14 cellular contexts compared by ENCODE assay signal in genomic region chr15:60572462-60573214, GRCh38.
A peak's percentile ranks its signal among the peaks of the same experiment; 100 is the strongest.
DNase-seq lines count a peak whose midpoint lies in the region; ATAC-seq and TF ChIP-seq lines count a peak whose summit lies in the region.
"Had no signal": no experiment of that assay in that cellular context is flagged by ENCODE, and none has a peak within 500 bp of the region (broad histone marks: within the 10 kb centered on the region; RNA-seq: fewer than 3 reads in every experiment).

No MANE protein-coding gene starts in this region.

- ATAC-seq in CD8-positive, alpha-beta T cell = no peak
- ATAC-seq in central memory CD8-positive, alpha-beta T cell (replicated peaks; ENCODE audit: extremely low read depth, poor library complexity, severe bottlenecking) = no peak
- ATAC-seq: left ventricle myocardium superior had no signal

- TF ChIP-seq CTCF in CD8-positive, alpha-beta T cell (IDR thresholded peaks at IDR 0.05) = no peak

- DNase-seq in CD8-positive, alpha-beta T cell = no peak
- DNase-seq in DMS79 treated with DMSO at 0.1 percent for 48 hours (lab: John Stamatoyannopoulos, UW) (peak; percentile 75), NCI-H510A (lab: John Stamatoyannopoulos, UW) (peak; percentile 27), NCI-H1436 treated with DMSO at 0.1 percent for 48 hours (lab: John Stamatoyannopoulos, UW) (no peak), DMS 273 treated with DMSO at 0.1 percent for 48 hours (lab: John Stamatoyannopoulos, UW) (no peak)
- DNase-seq in central memory CD8-positive, alpha-beta T cell (ENCODE audit: low spot score in 2 of 2) = no peak
- DNase-seq in stimulated activated CD4-positive, alpha-beta T cell treated with anti-CD3 and anti-CD28 coated beads, Interleukin-4, amount 100 ng/mL, for 1 hour = no peak
- DNase-seq: left ventricle myocardium superior, OCI-M1, retina had no signal

- CTCF ChIA-PET in CD8-positive, alpha-beta T cell (lab: Charles Lee) = interaction anchor here (0.7 to 3.6 kb wide), 8 partner anchors 12 to 344 kb away, joined by 3 to 20 read pairs (median 4); no protein-coding TSS in a partner anchor

- H3K27ac ChIP-seq in CD8-positive, alpha-beta T cell (ENCODE audit: low read depth, low read length) = no peak overlapping the region
- H3K27ac ChIP-seq: BLaER1, SK-N-MC, VCaP had no signal

- H3K27me3 Mint-ChIP-seq in CD8-positive, alpha-beta T cell (ENCODE audit: low read depth) = no peaks in the 10 kb centered on the region
- H3K27me3 Mint-ChIP-seq in central memory CD8-positive, alpha-beta T cell = no peaks in the 10 kb centered on the region

- H3K4me1 ChIP-seq in CD8-positive, alpha-beta T cell (ENCODE audit: insufficient read depth, low read length) = peaks cover 97% of the 10 kb centered on the region

- H3K27ac Mint-ChIP-seq in CD8-positive, alpha-beta T cell = peak overlapping the region; percentile 97
- peak overlapping the region; percentile 39 for H3K27ac Mint-ChIP-seq in central memory CD8-positive, alpha-beta T cell (ENCODE audit: low read depth)
- H3K27ac Mint-ChIP-seq: type B pancreatic cell had no signal

- intact Hi-C loops in CD8-positive, alpha-beta T cell (cut with DNase I, micrococcal nuclease) = no loop called here

- POLR2A ChIA-PET in CD8-positive, alpha-beta T cell (lab: Charles Lee) = interaction anchor here (1.1 to 4.0 kb wide), 6 partner anchors 9 to 22 kb away, joined by 3 to 23 read pairs (median 6); no protein-coding TSS in a partner anchor

- no peaks in the 10 kb centered on the region for H3K9me3 ChIP-seq in CD8-positive, alpha-beta T cell (ENCODE audit: low read length)
- H3K9me3 ChIP-seq: BLaER1 had no signal

- peaks cover 94% of the 10 kb centered on the region for H3K4me1 Mint-ChIP-seq in CD8-positive, alpha-beta T cell (ENCODE audit: low read depth)
- peaks cover 94% of the 10 kb centered on the region for H3K4me1 Mint-ChIP-seq in central memory CD8-positive, alpha-beta T cell

- H3K27me3 ChIP-seq in CD8-positive, alpha-beta T cell (ENCODE audit: insufficient read depth, low read length) = no peaks in the 10 kb centered on the region
- H3K27me3 ChIP-seq: BLaER1 had no signal

- H3K4me3 Mint-ChIP-seq in CD8-positive, alpha-beta T cell = peak overlapping the region; percentile 79
- peak overlapping the region; percentile 24 for H3K4me3 Mint-ChIP-seq in central memory CD8-positive, alpha-beta T cell
- H3K4me3 Mint-ChIP-seq: type B pancreatic cell had no signal

- peaks cover 40% of the 10 kb centered on the region for H3K36me3 Mint-ChIP-seq in CD8-positive, alpha-beta T cell
- peaks cover 37% of the 10 kb centered on the region for H3K36me3 Mint-ChIP-seq in central memory CD8-positive, alpha-beta T cell (ENCODE audit: insufficient read depth)
- H3K36me3 Mint-ChIP-seq: type B pancreatic cell had no signal

- H3K36me3 ChIP-seq in CD8-positive, alpha-beta T cell (ENCODE audit: insufficient read depth, low read length) = no peaks in the 10 kb centered on the region
- H3K36me3 ChIP-seq: BLaER1 had no signal

- H3K4me3 ChIP-seq in CD8-positive, alpha-beta T cell (ENCODE audit: low read depth, low read length) = no peak overlapping the region
- H3K4me3 ChIP-seq: BLaER1, SK-N-MC had no signal

- H3K9me3 Mint-ChIP-seq in CD8-positive, alpha-beta T cell = no peaks in the 10 kb centered on the region
- H3K9me3 Mint-ChIP-seq in central memory CD8-positive, alpha-beta T cell = no peaks in the 10 kb centered on the region
- H3K9me3 Mint-ChIP-seq: type B pancreatic cell had no signal

Comparison
In these comparisons a context has a peak if more than half of its experiments do, and no peak if none do; other contexts are left out.
1. DNase-seq: peak in DMS79 treated with DMSO at 0.1 percent for 48 hours (single experiment) and NCI-H510A (single experiment); none in CD8-positive, alpha-beta T cell (0 of 7), central memory CD8-positive, alpha-beta T cell (0 of 2), stimulated activated CD4-positive, alpha-beta T cell treated with anti-CD3 and anti-CD28 coated beads, Interleukin-4, amount 100 ng/mL, for 1 hour (single experiment), NCI-H1436 treated with DMSO at 0.1 percent for 48 hours (single experiment) and DMS 273 treated with DMSO at 0.1 percent for 48 hours (single experiment).